ENCODE assay signal across 14 cellular contexts in genomic region chr10:48400129-48400849, GRCh38.
DNase-seq lines count a peak whose midpoint lies in the region; ATAC-seq and TF ChIP-seq lines count a peak whose summit lies in the region.
"Had no signal": no experiment of that assay in that cellular context is flagged by ENCODE, and none has a peak within 500 bp of the region (broad histone marks: within the 10 kb centered on the region; RNA-seq: fewer than 3 reads in every experiment).

No MANE protein-coding gene starts in this region.

- peak overlapping the region; percentile 7; the same call in 1 of the 2 replicates for H3K14ac ChIP-seq in IMR-90 (replicated peaks; ENCODE audit: low read depth, low read length)

- TF ChIP-seq CTCF in IMR-90 (conservative IDR thresholded peaks at IDR 0.05; ENCODE audit: low read depth, low read length) (no peak), choroid plexus epithelial cell (conservative IDR thresholded peaks at IDR 0.05; ENCODE audit: low read depth, low read length) (peak; percentile 17), nephron (IDR thresholded peaks at IDR 0.05; ENCODE audit: unreplicated experiment in 3 of 3) (no peak), ovary (IDR thresholded peaks at IDR 0.05) (no peak), A673 (conservative IDR thresholded peaks at IDR 0.05; ENCODE audit: low read depth, low read length) (no peak)

- H4K5ac ChIP-seq in IMR-90 (ENCODE audit: low read depth, low read length), result no peak overlapping the region

- no peak overlapping the region for H3K4me3 Mint-ChIP-seq in nephron
- H3K4me3 Mint-ChIP-seq: activated CD4-positive, alpha-beta memory T cell treated with anti-CD3 and anti-CD28 coated beads, Interleukin-2, amount 10 ng/mL, durations not matched to agents 7 days and 5 days; CD8-positive, alpha-beta memory T cell had no signal

- peaks cover 16% of the 10 kb centered on the region for H3K9me1 ChIP-seq in IMR-90 (ENCODE audit: insufficient read depth, low read length)

- H2BK20ac ChIP-seq in IMR-90 (ENCODE audit: low read depth, low read length), result peak overlapping the region; percentile 41; the same call in 1 of the 2 replicates

- in situ Hi-C loops in IMR-90 (cut with MboI; ENCODE audit: low sequenced_read_pairs), result no loop called here

- peaks cover 11 to 42% of the 10 kb centered on the region in 2 experiments; a peak in 3 of 4 replicates for H3K79me1 ChIP-seq in IMR-90 (ENCODE audit: low read depth in 1 of 2, low read length in 2 of 2)

- H3K4me3 ChIP-seq in IMR-90 (ENCODE audit: insufficient read depth, low read depth, low read length), result no peak overlapping the region
- no peak overlapping the region for H3K4me3 ChIP-seq in choroid plexus epithelial cell (ENCODE audit: low read depth, low read length)
- H3K4me3 ChIP-seq in ovary, result no peak overlapping the region
- H3K4me3 ChIP-seq in A673 (ENCODE audit: low read depth, low read length, poor library complexity, severe bottlenecking), result no peak overlapping the region
- H3K4me3 ChIP-seq: lung had no signal

- WGBS in IMR-90 (ENCODE audit: extremely low coverage in 2 of 2, insufficient read length in 1 of 2), 2 experiments, result no CpG with 5 or more reads among the region's 3 CpGs
- 41 to 67% (median 66%) methylated on average over 3 of the region's 3 CpGs for WGBS in ovary, 3 donors

- H4K8ac ChIP-seq in IMR-90 (ENCODE audit: low read depth in 2 of 2, low read length in 2 of 2), result peak overlapping the region; percentile 7 to 32; a peak in 1 of 4 replicates

- no peak overlapping the region for H4K91ac ChIP-seq in IMR-90 (ENCODE audit: insufficient read depth, low read depth, low read length)

- no peak overlapping the region for H2AK9ac ChIP-seq in IMR-90 (replicated peaks; ENCODE audit: low read depth, low read length, poor library complexity)

- peak overlapping the region; percentile 85; the same call in 1 of the 2 replicates for H3K4ac ChIP-seq in IMR-90 (ENCODE audit: low read depth, low read length)

- H2AFZ ChIP-seq in IMR-90 (replicated peaks; ENCODE audit: low read length, poor library complexity), result no peak overlapping the region

- POLR2A ChIA-PET in IMR-90 (lab: Charles Lee; ENCODE audit: unreplicated experiment) (no interaction called here), A673 (lab: Charles Lee; ENCODE audit: low non-redundant PET) (no interaction called here)

- ATAC-seq in IMR-90 (ENCODE audit: low read depth), result peak; percentile 87

- H3K56ac ChIP-seq in IMR-90 (ENCODE audit: extremely low read depth, insufficient read depth, low read length), result no peak overlapping the region

- dilution Hi-C loops in IMR-90 (cut with HindIII; ENCODE audit: low sequenced_read_pairs, unreplicated experiment), result no loop called here

- H3K9ac ChIP-seq in IMR-90 (ENCODE audit: low read depth, low read length), result no peak overlapping the region

- H3K9me3 ChIP-seq in IMR-90 (ENCODE audit: control insufficient read depth, insufficient read depth, low read length) (no peaks in the 10 kb centered on the region), ovary (no peaks in the 10 kb centered on the region), A673 (ENCODE audit: low read depth, low read length, poor library complexity, severe bottlenecking) (no peaks in the 10 kb centered on the region)

- H2AK5ac ChIP-seq in IMR-90 (ENCODE audit: low read depth, low read length), result peak overlapping the region; percentile 74

- H3K27ac Mint-ChIP-seq in nephron, result peak overlapping the region; percentile 24 to 64 (median 28)
- H3K27ac Mint-ChIP-seq: activated CD4-positive, alpha-beta memory T cell treated with anti-CD3 and anti-CD28 coated beads, Interleukin-2, amount 10 ng/mL, durations not matched to agents 7 days and 5 days had no signal

- H3K18ac ChIP-seq in IMR-90 (ENCODE audit: low read depth, low read length), result peak overlapping the region; percentile 60; the same call in 1 of the 2 replicates

- H3K36me3 ChIP-seq in IMR-90 (ENCODE audit: control insufficient read depth, insufficient read depth, low read length) (no peaks in the 10 kb centered on the region), ovary (no peaks in the 10 kb centered on the region), A673 (ENCODE audit: insufficient read depth, low read length, poor library complexity, severe bottlenecking) (no peaks in the 10 kb centered on the region)

- peak overlapping the region; percentile 33; the same call in 1 of the 2 replicates for H2BK120ac ChIP-seq in IMR-90 (ENCODE audit: low read depth, low read length)

- H2BK5ac ChIP-seq in IMR-90 (ENCODE audit: low read depth, low read length, poor library complexity, severe bottlenecking), result peak overlapping the region; percentile 68

- TF ChIP-seq EP300 in ovary (IDR thresholded peaks at IDR 0.05), result no peak

- peaks cover 4% of the 10 kb centered on the region for H3K36me3 Mint-ChIP-seq in nephron (ENCODE audit: low read depth)

- H3K27me3 ChIP-seq in IMR-90 (ENCODE audit: control insufficient read depth, insufficient read depth, low read length) (no peaks in the 10 kb centered on the region), ovary (no peaks in the 10 kb centered on the region), A673 (replicated peaks; ENCODE audit: insufficient read depth, low read depth, low read length, poor library complexity) (no peaks in the 10 kb centered on the region)
- H3K27me3 ChIP-seq: dorsolateral prefrontal cortex had no signal

- no peaks in the 10 kb centered on the region for H3K9me3 Mint-ChIP-seq in nephron
- H3K9me3 Mint-ChIP-seq: activated CD4-positive, alpha-beta memory T cell treated with anti-CD3 and anti-CD28 coated beads, Interleukin-2, amount 10 ng/mL, durations not matched to agents 7 days and 5 days; CD8-positive, alpha-beta memory T cell had no signal

- CTCF ChIA-PET in IMR-90 (lab: Yijun Ruan, JAX), result interaction anchor here (0.6 kb wide), 1 partner anchor 26 kb away, joined by 3 read pairs; no protein-coding TSS in a partner anchor
- CTCF ChIA-PET in A673 (lab: Charles Lee), result no interaction called here

- H3K23ac ChIP-seq in IMR-90 (ENCODE audit: low read depth, low read length), result peak overlapping the region; percentile 40; the same call in 1 of the 2 replicates

- H3K4me1 Mint-ChIP-seq in nephron, result peaks cover 34% of the 10 kb centered on the region

- peak overlapping the region; percentile 5; the same call in 2 of the 3 replicates for H2BK15ac ChIP-seq in IMR-90 (ENCODE audit: low read depth, low read length)

- TF ChIP-seq RAD21 in IMR-90 (IDR thresholded peaks at IDR 0.05; ENCODE audit: low read length), result no peak

- peaks cover 12% of the 10 kb centered on the region for H3K4me1 ChIP-seq in IMR-90 (ENCODE audit: control insufficient read depth, insufficient read depth, low read length)
- peaks cover 6% of the 10 kb centered on the region for H3K4me1 ChIP-seq in ovary (ENCODE audit: insufficient read depth)
- peaks cover 47% of the 10 kb centered on the region for H3K4me1 ChIP-seq in A673 (ENCODE audit: insufficient read depth, low read length, poor library complexity, severe bottlenecking)

- BruUV-seq in IMR-90 (replicated peaks; lab: Mats Ljungman, UMichigan) (no TSS peak), A673 (replicated peaks; lab: Mats Ljungman, UMichigan) (no TSS peak)

- H4K20me1 ChIP-seq in IMR-90 (ENCODE audit: insufficient read depth, low read length), result peaks cover 22% of the 10 kb centered on the region; the same call in 1 of the 2 replicates

- H3K4me2 ChIP-seq in IMR-90 (ENCODE audit: low read depth, low read length), result peak overlapping the region; percentile 50; the same call in 1 of the 2 replicates

- H3K27me3 Mint-ChIP-seq in nephron (ENCODE audit: low read depth), result no peaks in the 10 kb centered on the region
- H3K27me3 Mint-ChIP-seq: activated CD4-positive, alpha-beta memory T cell treated with anti-CD3 and anti-CD28 coated beads, Interleukin-2, amount 10 ng/mL, durations not matched to agents 7 days and 5 days; CD8-positive, alpha-beta memory T cell had no signal

- intact Hi-C loops in IMR-90 (cut with micrococcal nuclease) (no loop called here), ovary (cut with DNase I) (no loop called here), A673 (cut with micrococcal nuclease; ENCODE audit: unreplicated experiment) (no loop called here)

- TF ChIP-seq POLR2A in IMR-90 (IDR thresholded peaks at IDR 0.05; ENCODE audit: low read depth, low read length) (no peak), ovary (IDR thresholded peaks at IDR 0.05) (no peak)

- DNase-seq in ELR (ENCODE audit: low read depth), result peak; percentile 67
- peak; percentile 64 for DNase-seq in IMR-90
- peak; percentile 26 for DNase-seq in choroid plexus epithelial cell (ENCODE audit: low read depth)
- no peak for DNase-seq in ovary
- DNase-seq in DMS53 (lab: John Stamatoyannopoulos, UW), result no peak
- DNase-seq in A673 (ENCODE audit: low spot score), result no peak
- no peak for DNase-seq in GDM1 (lab: John Stamatoyannopoulos, UW)
- DNase-seq: activated CD4-positive, alpha-beta memory T cell treated with anti-CD3 and anti-CD28 coated beads, Interleukin-2, amount 10 ng/mL, durations not matched to agents 7 days and 5 days; CD8-positive, alpha-beta memory T cell; dorsolateral prefrontal cortex; posterior cingulate gyrus; stimulated activated CD4-positive, alpha-beta T cell treated with anti-CD3 and anti-CD28 coated beads, Interleukin-2, amount 100 ng/mL, for 48 hours had no signal

- H3K27ac ChIP-seq in IMR-90 (ENCODE audit: insufficient read depth, low read length), result peak overlapping the region; percentile 72
- H3K27ac ChIP-seq in ovary, result no peak overlapping the region
- H3K27ac ChIP-seq in A673 (ENCODE audit: low read depth, low read length, poor library complexity, severe bottlenecking), result no peak overlapping the region

TF ChIP-seq in IMR-90, 13 proteins besides CTCF, POLR2A, EP300 and RAD21:
- TF ChIP-seq MAFK (IDR thresholded peaks at IDR 0.05; ENCODE audit: low read depth, low read length), result no peak
- no peak for TF ChIP-seq RCOR1 (IDR thresholded peaks at IDR 0.05; ENCODE audit: insufficient replicate concordance, low read length)
- TF ChIP-seq BHLHE40 (IDR thresholded peaks at IDR 0.05; ENCODE audit: low read depth, low read length), result no peak
- no peak for TF ChIP-seq CHD1 (IDR thresholded peaks at IDR 0.05; ENCODE audit: low read depth, low read length)
- no peak for TF ChIP-seq MAZ (IDR thresholded peaks at IDR 0.05; ENCODE audit: borderline replicate concordance, low read depth, low read length)
- no peak for TF ChIP-seq FOS (IDR thresholded peaks at IDR 0.05; ENCODE audit: low read depth, low read length)

Comparison
In these comparisons a context has a peak if more than half of its experiments do, and no peak if none do; other contexts are left out.
1. DNase-seq: peak in ELR (single experiment), IMR-90 (single experiment) and choroid plexus epithelial cell (single experiment); none in ovary (0 of 5), DMS53 (single experiment), A673 (single experiment) and GDM1 (single experiment).